Comparison of ENCODE assay signal across 8 cellular contexts in genomic region chr19:1261512-1261862, GRCh38. TPM values are rescaled to one million over a fixed set of nuclear protein-coding genes. Genes with fewer than 3 reads are reported as not detected.
A peak's percentile ranks its signal among the peaks of the same experiment; 100 is the strongest.
DNase-seq lines count a peak whose midpoint lies in the region; ATAC-seq, FAIRE-seq and TF ChIP-seq lines count a peak whose summit lies in the region.

No MANE protein-coding gene starts in this region.

- no peaks in the 10 kb centered on the region for H3K9me2 ChIP-seq in Loucy (replicated peaks; ENCODE audit: low read depth, low read length)

- peak overlapping the region; percentile 92 for H3K4me2 ChIP-seq in Loucy (ENCODE audit: low read depth, low read length, poor library complexity, severe bottlenecking)

- H3K9me3 ChIP-seq in CD8-positive, alpha-beta memory T cell (ENCODE audit: low read length): no peaks in the 10 kb centered on the region
- no peaks in the 10 kb centered on the region for H3K9me3 ChIP-seq in Loucy (ENCODE audit: insufficient read depth, low read depth, low read length)

- TF ChIP-seq CTCF in Loucy (conservative IDR thresholded peaks at IDR 0.05; ENCODE audit: low read length) (peak; percentile 30), bronchial epithelial cell (IDR thresholded peaks at IDR 0.05; ENCODE audit: insufficient read depth, low read length, severe bottlenecking) (peak; percentile 13), mesothelial cell of epicardium (IDR thresholded peaks at IDR 0.05; ENCODE audit: unreplicated experiment) (peak; percentile 25)

- H3K27ac Mint-ChIP-seq in CD8-positive, alpha-beta memory T cell: peak overlapping the region; percentile 98 to 100 (median 100)
- peak overlapping the region; percentile 97 for H3K27ac Mint-ChIP-seq in mesothelial cell of epicardium

- H4K20me1 ChIP-seq in Loucy (ENCODE audit: insufficient read depth, low read length, poor library complexity, severe bottlenecking): peaks cover 38% of the 10 kb centered on the region

- H3K4me1 ChIP-seq in CD8-positive, alpha-beta memory T cell (ENCODE audit: insufficient read depth, low read length): peaks cover 70% of the 10 kb centered on the region
- H3K4me1 ChIP-seq in Loucy (ENCODE audit: insufficient read depth, low read length, poor library complexity, severe bottlenecking): peaks cover 37% of the 10 kb centered on the region

- H3K4me1 Mint-ChIP-seq in CD8-positive, alpha-beta memory T cell: peaks cover 47 to 79% (median 49%) of the 10 kb centered on the region in 3 donors
- peaks cover 43% of the 10 kb centered on the region for H3K4me1 Mint-ChIP-seq in mesothelial cell of epicardium

- H2AFZ ChIP-seq in Loucy (ENCODE audit: low read length): peak overlapping the region; percentile 86; the same call in 1 of the 2 replicates

- FAIRE-seq in bronchial epithelial cell (lab: Jason Lieb, UNC): no peak

- H3K27me3 Mint-ChIP-seq in CD8-positive, alpha-beta memory T cell: peaks cover 0 to 5% of the 10 kb centered on the region in 2 donors
- H3K27me3 Mint-ChIP-seq in mesothelial cell of epicardium (ENCODE audit: low read depth): no peaks in the 10 kb centered on the region

- H3K36me3 ChIP-seq in CD8-positive, alpha-beta memory T cell (ENCODE audit: insufficient read depth, low read length): peaks cover 8% of the 10 kb centered on the region
- peaks cover 19% of the 10 kb centered on the region; the same call in 1 of the 2 replicates for H3K36me3 ChIP-seq in Loucy (ENCODE audit: insufficient read depth, low read length)
- H3K36me3 ChIP-seq in bronchial epithelial cell (ENCODE audit: control insufficient read depth, insufficient read depth, low read length): peaks cover 7% of the 10 kb centered on the region

- H3K36me3 Mint-ChIP-seq in CD8-positive, alpha-beta memory T cell: peaks cover 4 to 24% (median 4%) of the 10 kb centered on the region in 3 donors
- H3K36me3 Mint-ChIP-seq in mesothelial cell of epicardium: peaks cover 7% of the 10 kb centered on the region

- ATAC-seq in HG03354 (IDR thresholded peaks at IDR 0.05; ENCODE audit: poor library complexity, severe bottlenecking, unreplicated experiment) (no peak), GM18498 (IDR thresholded peaks at IDR 0.05; ENCODE audit: unreplicated experiment) (no peak)

- H3F3A ChIP-seq in Loucy (ENCODE audit: low read depth): 0 out of 2 replicates have a peak, but pooled peaks cover 8% of the 10 kb centered on the region

- peak overlapping the region; percentile 85 for H3K9ac ChIP-seq in Loucy (ENCODE audit: low read depth, low read length, poor library complexity, severe bottlenecking)

- peak overlapping the region; percentile 89 to 96 (median 92) for H3K4me3 Mint-ChIP-seq in CD8-positive, alpha-beta memory T cell
- peak overlapping the region; percentile 79 for H3K4me3 Mint-ChIP-seq in mesothelial cell of epicardium

- POLR2A ChIA-PET in CD8-positive, alpha-beta memory T cell (lab: Charles Lee): interaction anchor here (1.0 to 4.1 kb wide), 6 partner anchors 8 to 17 kb away, joined by 3 to 41 read pairs (median 8); partner anchors contain the start of genes CIRBP and FAM174C

- CTCF ChIA-PET in CD8-positive, alpha-beta memory T cell (lab: Charles Lee): interaction anchor here (1.0 to 10.3 kb wide), 5 partner anchors 9 to 62 kb away, joined by 3 to 484 read pairs (median 3); partner anchors contain the start of gene ATP5F1D

- peaks cover 27% of the 10 kb centered on the region; the same call in 1 of the 2 replicates for H3K79me2 ChIP-seq in Loucy (ENCODE audit: insufficient read depth, low read length)

- H3K4me3 ChIP-seq in CD8-positive, alpha-beta memory T cell (ENCODE audit: low read length): peak overlapping the region; percentile 95
- H3K4me3 ChIP-seq in Loucy (ENCODE audit: low read length, poor library complexity, severe bottlenecking): peak overlapping the region; percentile 99
- H3K4me3 ChIP-seq in bronchial epithelial cell (ENCODE audit: low read depth, low read length): peak overlapping the region; percentile 75

- H3K27me3 ChIP-seq in CD8-positive, alpha-beta memory T cell (ENCODE audit: insufficient read depth, low read length, poor library complexity, severe bottlenecking): no peaks in the 10 kb centered on the region
- H3K27me3 ChIP-seq in Loucy (ENCODE audit: insufficient read depth, low read length, poor library complexity, severe bottlenecking): no peaks in the 10 kb centered on the region
- no peaks in the 10 kb centered on the region for H3K27me3 ChIP-seq in bronchial epithelial cell (ENCODE audit: control insufficient read depth, insufficient read depth, low read length)

- peak in 2 of 5 donors; percentile 47 to 69 for DNase-seq in CD8-positive, alpha-beta memory T cell
- DNase-seq in bronchial epithelial cell (ENCODE audit: low read depth) (no peak), mesothelial cell of epicardium (ENCODE audit: low spot score in 2 of 2, unreplicated experiment in 2 of 2) (no peak), DMS153 (lab: John Stamatoyannopoulos, UW) (no peak), NCI-H1092 treated with DMSO at 0.1 percent for 48 hours (lab: John Stamatoyannopoulos, UW) (no peak)

- H3K27ac ChIP-seq in CD8-positive, alpha-beta memory T cell (ENCODE audit: low read depth, low read length): peak overlapping the region; percentile 98

- H3K9me3 Mint-ChIP-seq in CD8-positive, alpha-beta memory T cell: no peaks in the 10 kb centered on the region
- H3K9me3 Mint-ChIP-seq in mesothelial cell of epicardium: no peaks in the 10 kb centered on the region

RNA-seq across cellular contexts. Expression of gene CIRBP, which starts 7.6 kb away (rescaled TPM):
- total RNA-seq in CD8-positive, alpha-beta memory T cell: 100 to 1,000 TPM; 253 to 258 TPM
- 238 TPM for polyA plus RNA-seq in CD8-positive, alpha-beta memory T cell
- total RNA-seq in bronchial epithelial cell (317 and 370 TPM in 2 replicates), mesothelial cell of epicardium (659 to 674 TPM (median 670 TPM) in 3 replicates)

RNA-seq across cellular contexts. Expression of gene MIDN, which starts 13.1 kb away (rescaled TPM):
- 10 to 100 TPM; 39.8 to 45.3 TPM for total RNA-seq in CD8-positive, alpha-beta memory T cell
- polyA plus RNA-seq in CD8-positive, alpha-beta memory T cell: 14.6 TPM
- total RNA-seq in bronchial epithelial cell (15.8 and 31.1 TPM in 2 replicates), mesothelial cell of epicardium (168 to 177 TPM (median 172 TPM) in 3 replicates)

RNA-seq across cellular contexts. Expression of gene FAM174C, which starts 13.8 kb away (rescaled TPM):
- total RNA-seq in CD8-positive, alpha-beta memory T cell: 100 to 1,000 TPM; 113 TPM
- 100 TPM for polyA plus RNA-seq in CD8-positive, alpha-beta memory T cell
- total RNA-seq in bronchial epithelial cell (20.8 and 27.1 TPM in 2 replicates), mesothelial cell of epicardium (24.4 to 25.8 TPM (median 25.5 TPM) in 3 replicates)

RNA-seq across cellular contexts. Expression of gene ATP5F1D, which starts 19.9 kb away (rescaled TPM):
- 100 to 1,000 TPM; 179 to 180 TPM for total RNA-seq in CD8-positive, alpha-beta memory T cell
- 271 TPM for polyA plus RNA-seq in CD8-positive, alpha-beta memory T cell
- total RNA-seq in bronchial epithelial cell (8.7 and 14.8 TPM in 2 replicates), mesothelial cell of epicardium (105 to 115 TPM (median 108 TPM) in 3 replicates)

RNA-seq across cellular contexts. Expression of gene CBARP, which starts 23.7 kb away (rescaled TPM):
- under 1 TPM; 0.22 to 0.80 TPM for total RNA-seq in CD8-positive, alpha-beta memory T cell
- polyA plus RNA-seq in CD8-positive, alpha-beta memory T cell: not detected
- total RNA-seq in bronchial epithelial cell (1.2 and 2.9 TPM in 2 replicates), mesothelial cell of epicardium (9.0 to 10.4 TPM (median 9.2 TPM) in 3 replicates)
